ENCODE assay signal across 14 cellular contexts in genomic region chr2:161825429-161825828, GRCh38.
"Had no signal": no experiment of that assay in that cellular context is flagged by ENCODE, and none has a peak within 500 bp of the region (broad histone marks: within the 10 kb centered on the region; RNA-seq: fewer than 3 reads in every experiment).

No MANE protein-coding gene starts in this region.

- H3K36me3 ChIP-seq: esophagus squamous epithelium, heart right ventricle, neural progenitor cell, ovary, tibial nerve, vagina had no signal

- H3K4me1 ChIP-seq: esophagus squamous epithelium, heart right ventricle, neural progenitor cell, tibial nerve, vagina had no signal

- H3K27ac Mint-ChIP-seq: activated T-cell treated with anti-CD3 and anti-CD28 coated beads, Interleukin-2, amount 50 U/mL, for 24 hours; neural progenitor cell; T-helper 2 cell treated with Interferon-gamma antibody and Interleukin-4, amounts not matched to agents 5 μg/mL and 100 μg/mL, for 36 hours had no signal

- H3K27ac ChIP-seq: esophagus squamous epithelium, heart right ventricle, neural progenitor cell, ovary, tibial nerve, vagina had no signal

- H3K4me3 ChIP-seq: esophagus squamous epithelium, heart right ventricle, neural progenitor cell, ovary, tibial nerve, vagina had no signal

- H3K27me3 Mint-ChIP-seq: activated T-cell treated with anti-CD3 and anti-CD28 coated beads, Interleukin-2, amount 50 U/mL, for 24 hours had no signal

- H3K9me3 Mint-ChIP-seq: activated T-cell treated with anti-CD3 and anti-CD28 coated beads, Interleukin-2, amount 50 U/mL, for 24 hours; neural progenitor cell; T-helper 2 cell treated with Interferon-gamma antibody and Interleukin-4, amounts not matched to agents 5 μg/mL and 100 μg/mL, for 36 hours had no signal

- H3K27me3 ChIP-seq: esophagus squamous epithelium, heart right ventricle, ovary, tibial nerve, vagina had no signal

- FAIRE-seq: colon, keratinocyte had no signal

- ATAC-seq: heart right ventricle had no signal

- H3K36me3 Mint-ChIP-seq: neural progenitor cell had no signal

- H3K4me3 Mint-ChIP-seq: activated T-cell treated with anti-CD3 and anti-CD28 coated beads, Interleukin-2, amount 50 U/mL, for 24 hours; neural progenitor cell; T-helper 2 cell treated with Interferon-gamma antibody and Interleukin-4, amounts not matched to agents 5 μg/mL and 100 μg/mL, for 36 hours had no signal

- H3K4me1 Mint-ChIP-seq: neural progenitor cell had no signal

- H3K9me3 ChIP-seq: esophagus squamous epithelium, heart right ventricle, ovary, tibial nerve, vagina had no signal

- DNase-seq: activated gamma-delta T cell treated with Interleukin-2 at 50 U/mL for 16 hours; activated T-cell treated with anti-CD3 and anti-CD28 coated beads, Interleukin-2, amount 50 U/mL, for 24 hours; esophagus squamous epithelium; foreskin fibroblast; heart right ventricle; ovary; stimulated activated CD4-positive, alpha-beta T cell treated with anti-CD3 and anti-CD28 coated beads, Interleukin-15, amount 100 ng/mL, for 24 hours; SW 1271 had no signal
